19 cellular contexts compared by ENCODE assay signal in the genomic region with DNA sequence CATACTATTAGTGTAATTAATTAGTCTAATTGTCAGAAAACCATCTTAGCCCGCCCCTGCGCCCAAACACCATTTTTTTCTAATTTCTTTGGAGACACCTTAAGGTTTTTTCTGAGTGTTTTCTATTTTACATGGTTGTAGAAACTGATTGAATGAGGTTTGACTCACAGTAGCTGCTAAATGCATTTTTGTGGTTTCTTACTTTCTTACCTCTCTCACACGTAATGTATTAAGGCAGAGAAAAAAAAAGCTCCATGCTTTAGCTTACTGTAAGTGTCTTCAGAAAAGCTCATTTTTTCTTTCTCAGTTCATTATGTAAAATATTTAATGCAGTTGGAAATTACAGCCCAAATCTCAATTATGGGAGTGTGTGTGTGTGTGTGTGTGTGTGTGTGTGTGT.
"Had no signal": no experiment of that assay in that cellular context is flagged by ENCODE, and none has a peak within 500 bp of the region (broad histone marks: within the 10 kb centered on the region; RNA-seq: fewer than 3 reads in every experiment).

No MANE protein-coding gene starts in this region.

- H3K36me3 ChIP-seq: stomach had no signal

- H3K27ac ChIP-seq: skin epidermis, stomach had no signal

- H3K9me3 Mint-ChIP-seq: activated CD4-positive, alpha-beta T cell treated with anti-CD3 and anti-CD28 coated beads, Interleukin-2, amount 10 ng/mL, durations not matched to agents 24 days and 14 days; nephron progenitor cell; type B pancreatic cell had no signal

- DNase-seq: activated CD4-positive, alpha-beta T cell treated with anti-CD3 and anti-CD28 coated beads, Interleukin-2, amount 10 ng/mL, durations not matched to agents 24 days and 14 days; activated CD4-positive, CD25-positive, alpha-beta regulatory T cell; activated CD8-positive, alpha-beta T cell treated with anti-CD3 and anti-CD28 coated beads for 36 hours; activated naive CD4-positive, alpha-beta T cell treated with anti-CD3 and anti-CD28 coated beads for 36 hours; activated T-cell treated with anti-CD3 and anti-CD28 coated beads, Interleukin-2, amount 50 U/mL, for 24 hours; cerebellar nuclear complex; cortex of kidney; erythroblast; foreskin melanocyte; head of caudate nucleus; left ventricle myocardium superior; nephron progenitor cell; occipital lobe; right cardiac atrium; stomach; T-helper 1 cell; T-helper 9 cell had no signal

- H3K27ac Mint-ChIP-seq: activated CD4-positive, alpha-beta T cell treated with anti-CD3 and anti-CD28 coated beads, Interleukin-2, amount 10 ng/mL, durations not matched to agents 24 days and 14 days; activated CD8-positive, alpha-beta T cell treated with anti-CD3 and anti-CD28 coated beads for 36 hours; activated naive CD4-positive, alpha-beta T cell treated with anti-CD3 and anti-CD28 coated beads for 36 hours; activated T-cell treated with anti-CD3 and anti-CD28 coated beads, Interleukin-2, amount 50 U/mL, for 24 hours; nephron progenitor cell; type B pancreatic cell had no signal

- H3K4me3 ChIP-seq: skin epidermis, stomach had no signal

- H3K9me3 ChIP-seq: stomach had no signal

- ATAC-seq: activated CD8-positive, alpha-beta T cell treated with anti-CD3 and anti-CD28 coated beads for 36 hours; left ventricle myocardium superior; right cardiac atrium had no signal

- H3K4me1 Mint-ChIP-seq: activated CD4-positive, alpha-beta T cell treated with anti-CD3 and anti-CD28 coated beads, Interleukin-2, amount 10 ng/mL, durations not matched to agents 24 days and 14 days; nephron progenitor cell had no signal

- H3K27me3 ChIP-seq: stomach had no signal

- H3K4me3 Mint-ChIP-seq: activated CD4-positive, alpha-beta T cell treated with anti-CD3 and anti-CD28 coated beads, Interleukin-2, amount 10 ng/mL, durations not matched to agents 24 days and 14 days; activated CD8-positive, alpha-beta T cell treated with anti-CD3 and anti-CD28 coated beads for 36 hours; activated naive CD4-positive, alpha-beta T cell treated with anti-CD3 and anti-CD28 coated beads for 36 hours; activated T-cell treated with anti-CD3 and anti-CD28 coated beads, Interleukin-2, amount 50 U/mL, for 24 hours; nephron progenitor cell; type B pancreatic cell had no signal

- H3K36me3 Mint-ChIP-seq: type B pancreatic cell had no signal

- H3K27me3 Mint-ChIP-seq: activated CD4-positive, alpha-beta T cell treated with anti-CD3 and anti-CD28 coated beads, Interleukin-2, amount 10 ng/mL, durations not matched to agents 24 days and 14 days; activated CD8-positive, alpha-beta T cell treated with anti-CD3 and anti-CD28 coated beads for 36 hours; activated T-cell treated with anti-CD3 and anti-CD28 coated beads, Interleukin-2, amount 50 U/mL, for 24 hours; type B pancreatic cell had no signal
